In the genomic region with DNA sequence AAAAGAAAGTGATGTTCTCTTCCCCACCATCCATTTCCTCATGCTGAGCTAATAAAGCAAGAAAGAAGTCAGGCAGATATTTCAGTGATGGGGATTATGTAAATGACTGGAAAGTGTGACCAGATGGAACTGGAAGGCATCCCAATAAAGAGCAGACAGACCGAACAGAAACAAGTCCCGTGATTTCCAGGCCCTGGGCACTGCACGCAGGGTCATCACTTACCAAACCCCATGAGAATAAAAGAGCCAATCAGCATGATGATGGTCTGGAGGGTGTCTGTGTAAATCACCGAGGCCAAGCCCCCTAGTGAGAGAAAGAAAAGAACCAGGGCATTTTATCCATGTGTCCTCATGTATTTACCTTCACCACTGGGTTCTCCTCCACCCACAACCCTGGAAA, we compare ENCODE assay signal across 22 cellular contexts. TPM values are rescaled to one million over a fixed set of nuclear protein-coding genes. Genes with fewer than 3 reads are reported as not detected.
DNase-seq lines count a peak whose midpoint lies in the region; ATAC-seq and TF ChIP-seq lines count a peak whose summit lies in the region.
"Had no signal": no experiment of that assay in that cellular context is flagged by ENCODE, and none has a peak within 500 bp of the region (broad histone marks: within the 10 kb centered on the region; RNA-seq: fewer than 3 reads in every experiment).

No MANE protein-coding gene starts in this region.

- no peaks in the 10 kb centered on the region for H3K27me3 ChIP-seq in A673 (replicated peaks; ENCODE audit: insufficient read depth, low read depth, low read length, poor library complexity)
- H3K27me3 ChIP-seq: Peyer's patch had no signal

- no TSS peak for BruUV-seq in A673 (replicated peaks; lab: Mats Ljungman, UMichigan)

- no peaks in the 10 kb centered on the region for H3K36me3 ChIP-seq in A673 (ENCODE audit: insufficient read depth, low read length, poor library complexity, severe bottlenecking)
- H3K36me3 ChIP-seq: HAP-1, MG63, Peyer's patch had no signal

- ATAC-seq in HG02885 (IDR thresholded peaks at IDR 0.05; ENCODE audit: poor library complexity, unreplicated experiment) (no peak), HG03354 (IDR thresholded peaks at IDR 0.05; ENCODE audit: poor library complexity, severe bottlenecking, unreplicated experiment) (no peak)
- ATAC-seq: Right ventricle myocardium inferior had no signal

- intact Hi-C loops in A673 (cut with micrococcal nuclease; ENCODE audit: unreplicated experiment) = no loop called here

- H3K27ac ChIP-seq in A673 (ENCODE audit: low read depth, low read length, poor library complexity, severe bottlenecking) = no peak overlapping the region
- H3K27ac ChIP-seq: C4-2B, Peyer's patch, SK-N-MC had no signal

- no peaks in the 10 kb centered on the region for H3K9me3 ChIP-seq in A673 (ENCODE audit: low read depth, low read length, poor library complexity, severe bottlenecking)
- H3K9me3 ChIP-seq: Caco-2, HAP-1, MG63, Peyer's patch had no signal

- DNase-seq in A673 (ENCODE audit: low spot score) (peak; percentile 82), ELF-1 (ENCODE audit: low read depth, low spot score) (peak; percentile 5), NCI-H524 (lab: John Stamatoyannopoulos, UW) (peak; percentile 81 to 93), cerebellum (ENCODE audit: low spot score) (peak; percentile 11), CD1c-positive myeloid dendritic cell (ENCODE audit: extremely low spot score) (no peak), HuH-7 (ENCODE audit: low spot score) (no peak)
- DNase-seq: Caco-2; DMS79; Kasumi-1; MG63; NCI-H1105; NCI-H1694 treated with DMSO at 0.1 percent for 48 hours; NCI-H2227 treated with DMSO at 0.1 percent for 48 hours; NK-92 treated with Interleukin-12 subunit alpha and Interleukin-12 subunit beta, amount 100 ng/mL, for 24 hours; Peyer's patch had no signal

- H3K4me1 ChIP-seq in A673 (ENCODE audit: insufficient read depth, low read length, poor library complexity, severe bottlenecking) = peaks cover 22% of the 10 kb centered on the region
- H3K4me1 ChIP-seq: HAP-1 had no signal

- CTCF ChIA-PET in A673 (lab: Charles Lee) = interaction anchor here (1.0 kb wide), 1 partner anchor 267 kb away, joined by 4 read pairs; no protein-coding TSS in a partner anchor

- H3K4me3 ChIP-seq in A673 (ENCODE audit: low read depth, low read length, poor library complexity, severe bottlenecking) = no peak overlapping the region
- H3K4me3 ChIP-seq: HAP-1, MG63, Peyer's patch, SK-N-MC had no signal

- no peak for TF ChIP-seq CTCF in A673 (conservative IDR thresholded peaks at IDR 0.05; ENCODE audit: low read depth, low read length)

- POLR2A ChIA-PET in A673 (lab: Charles Lee; ENCODE audit: low non-redundant PET) = interaction anchor here (0.7 kb wide), 1 partner anchor 1472 kb away, joined by 9 read pairs; no protein-coding TSS in a partner anchor

RNA-seq across cellular contexts. Expression of gene SLC5A4, which starts 18.1 kb away (rescaled TPM):
- 0.15 and 0.19 TPM in 2 replicates for total RNA-seq in A673 (2021)
- total RNA-seq in cerebellum = 0.73 TPM
- total RNA-seq: Caco-2; Right ventricle myocardium inferior; T-helper 2 cell treated with Interferon-gamma antibody and Interleukin-4, amounts not matched to agents 100 ng/mL and 5 ng/mL, for 36 hours had no signal

RNA-seq across cellular contexts. Expression of gene RFPL2, which starts 32.1 kb away (rescaled TPM):
- total RNA-seq in A673 (2021) (0.13 TPM in 1 of 2 replicates, not detected in the other), cerebellum (0.73 TPM)
- total RNA-seq: Caco-2, Peyer's patch, Right ventricle myocardium inferior had no signal

Comparison
In these comparisons a context has a peak if more than half of its experiments do, and no peak if none do; other contexts are left out.
1. DNase-seq: peak in A673 (single experiment), ELF-1 (single experiment), NCI-H524 (2 of 2) and cerebellum (single experiment); none in CD1c-positive myeloid dendritic cell (single experiment) and HuH-7 (single experiment).